Comparison of ENCODE assay signal across 8 cellular contexts in genomic region chr6:81752969-81753708, GRCh38. TPM values are rescaled to one million over a fixed set of nuclear protein-coding genes. Genes with fewer than 3 reads are reported as not detected.
DNase-seq lines count a peak whose midpoint lies in the region; ATAC-seq and TF ChIP-seq lines count a peak whose summit lies in the region.

No MANE protein-coding gene starts in this region.

- DNase-seq in D341Med (ENCODE audit: low spot score): peak; percentile 85
- peak in 74 of 76 experiments; percentile 22 to 93 (median 78) for DNase-seq in HUDEP-2 (lab: John Stamatoyannopoulos, UW; ENCODE audit: unreplicated experiment in 76 of 76)
- peak; percentile 73 for DNase-seq in SHP77 treated with DMSO at 0.1 percent for 48 hours (lab: John Stamatoyannopoulos, UW)
- DNase-seq in activated naive CD4-positive, alpha-beta T cell (lab: John Stamatoyannopoulos, UW): peak; percentile 28 to 70 (median 44)
- DNase-seq in fibroblast of villous mesenchyme (ENCODE audit: low read depth): peak; percentile 95
- peak; percentile 85 for DNase-seq in nephron progenitor cell

- peak overlapping the region; percentile 94 for H3K27ac Mint-ChIP-seq in nephron progenitor cell
- H3K27ac Mint-ChIP-seq in stimulated activated naive CD8-positive, alpha-beta T cell treated with anti-CD3 and anti-CD28 coated beads, Interleukin-15, Interleukin-2, amounts not matched to agents 100 ng/mL and 50 ng/mL, for 24 hours: peak overlapping the region; percentile 78

- peak; percentile 20 for TF ChIP-seq CTCF in fibroblast of villous mesenchyme (IDR thresholded peaks at IDR 0.05; ENCODE audit: insufficient read depth, low read depth, low read length)
- no peak for TF ChIP-seq CTCF in nephron progenitor cell (IDR thresholded peaks at IDR 0.05)

- peak overlapping the region; percentile 96 for H3K4me3 ChIP-seq in fibroblast of villous mesenchyme (ENCODE audit: low read depth, low read length)

- peaks cover 11% of the 10 kb centered on the region for H3K4me1 Mint-ChIP-seq in nephron progenitor cell
- H3K4me1 Mint-ChIP-seq in stimulated activated naive CD8-positive, alpha-beta T cell treated with anti-CD3 and anti-CD28 coated beads, Interleukin-15, Interleukin-2, amounts not matched to agents 100 ng/mL and 50 ng/mL, for 24 hours (ENCODE audit: low read depth): peaks cover 52% of the 10 kb centered on the region

- no peaks in the 10 kb centered on the region for H3K36me3 Mint-ChIP-seq in nephron progenitor cell (ENCODE audit: low read depth)
- no peaks in the 10 kb centered on the region for H3K36me3 Mint-ChIP-seq in stimulated activated naive CD8-positive, alpha-beta T cell treated with anti-CD3 and anti-CD28 coated beads, Interleukin-15, Interleukin-2, amounts not matched to agents 100 ng/mL and 50 ng/mL, for 24 hours (ENCODE audit: low read depth)

- peak overlapping the region; percentile 94 for H3K4me3 Mint-ChIP-seq in nephron progenitor cell
- peak overlapping the region; percentile 84 for H3K4me3 Mint-ChIP-seq in stimulated activated naive CD8-positive, alpha-beta T cell treated with anti-CD3 and anti-CD28 coated beads, Interleukin-15, Interleukin-2, amounts not matched to agents 100 ng/mL and 50 ng/mL, for 24 hours

- no peaks in the 10 kb centered on the region for H3K9me3 Mint-ChIP-seq in nephron progenitor cell
- no peaks in the 10 kb centered on the region for H3K9me3 Mint-ChIP-seq in stimulated activated naive CD8-positive, alpha-beta T cell treated with anti-CD3 and anti-CD28 coated beads, Interleukin-15, Interleukin-2, amounts not matched to agents 100 ng/mL and 50 ng/mL, for 24 hours

- peak; percentile 48 for ATAC-seq in GM21423 (IDR thresholded peaks at IDR 0.05; ENCODE audit: unreplicated experiment)

- peaks cover 71% of the 10 kb centered on the region for H3K27me3 Mint-ChIP-seq in nephron progenitor cell (ENCODE audit: low read depth, poor library complexity)
- H3K27me3 Mint-ChIP-seq in stimulated activated naive CD8-positive, alpha-beta T cell treated with anti-CD3 and anti-CD28 coated beads, Interleukin-15, Interleukin-2, amounts not matched to agents 100 ng/mL and 50 ng/mL, for 24 hours: peaks cover 19% of the 10 kb centered on the region

RNA-seq across cellular contexts. Expression of gene TENT5A, which starts 0.7 kb away (rescaled TPM):
- 21.6 and 22.9 TPM in 2 replicates for total RNA-seq in fibroblast of villous mesenchyme

Comparison
In these comparisons a context has a peak if more than half of its experiments do, and no peak if none do; other contexts are left out.
1. Peak in every context shown above with its lines: DNase-seq, ATAC-seq and H3K4me3 ChIP-seq.
2. DNase-seq: peak in every context shown above with its lines; median percentile 95 in fibroblast of villous mesenchyme; 85 in D341Med; 85 in nephron progenitor cell; 78 in HUDEP-2; 73 in SHP77 treated with DMSO at 0.1 percent for 48 hours; 44 in activated naive CD4-positive, alpha-beta T cell.